34 cellular contexts compared by ENCODE assay signal in the genomic region with DNA sequence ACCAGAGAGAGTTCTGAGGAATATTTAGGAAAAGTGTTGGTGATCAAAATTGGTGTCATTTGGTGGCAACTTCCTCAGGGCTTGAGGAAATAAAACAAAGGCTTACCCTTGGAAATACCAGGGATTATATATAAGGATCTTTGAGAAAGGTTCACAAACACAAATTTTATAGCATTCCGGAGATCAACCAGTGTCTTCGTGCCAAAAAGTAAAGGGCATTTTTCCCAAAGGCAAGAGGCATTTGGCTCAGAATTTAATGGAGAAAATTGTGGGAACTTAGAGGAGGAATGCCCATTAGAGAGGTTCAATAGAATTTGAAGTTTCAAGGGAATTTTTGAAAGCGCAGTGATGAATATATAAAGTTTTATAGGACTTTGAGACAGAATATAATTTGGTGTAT.
"Had no signal": no experiment of that assay in that cellular context is flagged by ENCODE, and none has a peak within 500 bp of the region (broad histone marks: within the 10 kb centered on the region; RNA-seq: fewer than 3 reads in every experiment).

No MANE protein-coding gene starts in this region.

- DNase-seq: Kasumi-1, MG63, MM.1S, MV-4-11, NCI-H1048, NCI-H1092, NCI-H1092 treated with DMSO at 0.1 percent for 48 hours, NCI-H1105, NCI-H1105 treated with DMSO at 0.1 percent for 48 hours, NCI-H1417, NCI-H1417 treated with DMSO at 0.1 percent for 48 hours, NCI-H1436, NCI-H1436 treated with DMSO at 0.1 percent for 48 hours, NCI-H146, NCI-H1694, NCI-H1694 treated with DMSO at 0.1 percent for 48 hours, NCI-H187, NCI-H187 treated with DMSO at 0.1 percent for 48 hours, NCI-H1930, NCI-H2029, NCI-H2029 treated with DMSO at 0.1 percent for 48 hours, NCI-H2081, NCI-H2081 treated with DMSO at 0.1 percent for 48 hours, NCI-H2107, NCI-H2171, NCI-H2171 treated with DMSO at 0.1 percent for 48 hours, NCI-H2227 treated with DMSO at 0.1 percent for 48 hours, NCI-H226, NCI-H345, NCI-H446 treated with DMSO at 0.1 percent for 48 hours, NCI-H510A, NCI-H510A treated with DMSO at 0.1 percent for 48 hours, NCI-H524, NCI-H524 treated with DMSO at 0.1 percent for 48 hours had no signal

- H3K4me3 ChIP-seq: MG63 had no signal

- H3K36me3 ChIP-seq: MG63 had no signal

- H3K9me3 ChIP-seq: MG63 had no signal

- H3K27me3 ChIP-seq: MG63 had no signal
